1 cellular context compared by ENCODE assay signal in genomic region chr11:62269654-62270278, GRCh38.
TF ChIP-seq lines count a peak whose summit lies in the region.

TSS of gene SCGB2A2 (plus strand) at chr11:62270158. CDS start at chr11:62270217, 59 bp downstream.

TF ChIP-seq in SK-N-SH treated with all-trans-retinoic acid at 6 μM for 48 hours, 23 proteins besides CTCF, POLR2A, EP300 and RAD21 (continued from another document):
- TF ChIP-seq TOX (CRISPR knock-in tag; IDR thresholded peaks at IDR 0.05; ENCODE audit: borderline replicate concordance): no peak
